ENCODE assay signal across 17 cellular contexts in the genomic region with DNA sequence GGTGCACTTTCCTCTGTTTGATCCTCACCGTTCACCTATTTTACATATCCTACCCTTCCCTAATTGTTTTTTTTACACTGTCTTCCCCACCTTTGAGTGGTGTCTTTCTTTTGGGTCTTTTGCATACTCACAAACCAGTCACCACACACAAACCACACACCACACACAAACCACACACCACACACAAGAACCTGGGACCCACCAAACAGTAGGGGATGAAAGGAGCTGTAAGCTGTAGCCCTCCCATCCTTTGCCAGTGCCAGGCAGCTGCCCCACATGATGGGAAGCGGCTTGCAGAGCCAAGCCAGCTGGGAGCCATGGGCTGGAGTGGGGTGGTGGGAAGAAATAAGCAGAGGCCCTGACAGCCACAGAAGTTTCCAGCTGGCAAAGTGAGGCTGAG. TPM values are rescaled to one million over a fixed set of nuclear protein-coding genes. Genes with fewer than 3 reads are reported as not detected.
A peak's percentile ranks its signal among the peaks of the same experiment; 100 is the strongest.
DNase-seq lines count a peak whose midpoint lies in the region; ATAC-seq, FAIRE-seq and TF ChIP-seq lines count a peak whose summit lies in the region.
"Had no signal": no experiment of that assay in that cellular context is flagged by ENCODE, and none has a peak within 500 bp of the region (broad histone marks: within the 10 kb centered on the region; RNA-seq: fewer than 3 reads in every experiment).

No MANE protein-coding gene starts in this region.

- H2BK5ac ChIP-seq in H1 (ENCODE audit: low read depth, low read length): no peak overlapping the region; the same call in 1 of the 2 replicates

- no peak overlapping the region for H2AK5ac ChIP-seq in H1 (ENCODE audit: low read depth, low read length)

- H3K23me2 ChIP-seq in H1 (ENCODE audit: low read depth, low read length): no peaks in the 10 kb centered on the region

- no peaks in the 10 kb centered on the region for H3K79me1 ChIP-seq in H1 (ENCODE audit: low read depth, low read length)

- H3K27ac ChIP-seq in H1 (ENCODE audit: low read depth, low read length) (no peak overlapping the region), mammary epithelial cell (ENCODE audit: insufficient read depth, low read depth, low read length) (no peak overlapping the region)
- H3K27ac ChIP-seq: 22Rv1 had no signal

- H4K91ac ChIP-seq in H1 (replicated peaks; ENCODE audit: insufficient read length, low read length): no peak overlapping the region

- no peak overlapping the region for H3K4ac ChIP-seq in H1 (replicated peaks; ENCODE audit: insufficient read length, low read depth, low read length)

- no peak overlapping the region for H3K4me2 ChIP-seq in H1 (ENCODE audit: insufficient read depth in 1 of 2, low read depth in 2 of 2, low read length in 2 of 2)
- H3K4me2 ChIP-seq in mammary epithelial cell (ENCODE audit: insufficient read depth, low read depth, low read length): no peak overlapping the region

- POLR2A ChIA-PET in H1 (lab: Charles Lee; ENCODE audit: partially characterized antibody): no interaction called here

- no peak for TF ChIP-seq EP300 in H1 (IDR thresholded peaks at IDR 0.05; ENCODE audit: borderline replicate concordance in 1 of 2, low read depth in 2 of 2, low read length in 2 of 2)

- H4K8ac ChIP-seq in H1 (ENCODE audit: extremely low read depth, insufficient read depth, low read length): no peak overlapping the region

- FAIRE-seq in H1 (lab: Jason Lieb, UNC): no peak
- FAIRE-seq: G401.6, GM19239, H54 had no signal

- H3K27me3 ChIP-seq in H1 (replicated peaks in 1 of 4; ENCODE audit: control insufficient read depth in 3 of 4, extremely low read depth in 1 of 4, insufficient read depth in 3 of 4, low read length in 3 of 4) (no peaks in the 10 kb centered on the region), mammary epithelial cell (ENCODE audit: insufficient read depth, low read length) (peaks cover 6% of the 10 kb centered on the region)

- H3K9me3 ChIP-seq in H1 (ENCODE audit: insufficient read depth in 2 of 2, low read depth in 1 of 2, low read length in 1 of 2) (peaks cover 22 to 23% of the 10 kb centered on the region in 2 experiments), mammary epithelial cell (replicated peaks; ENCODE audit: insufficient read depth, low read length) (no peaks in the 10 kb centered on the region), T-helper 17 cell (ENCODE audit: control insufficient read depth, low read length, poor library complexity, severe bottlenecking) (no peaks in the 10 kb centered on the region)

- DNase-seq in activated T-cell treated with anti-CD3 and anti-CD28 coated beads, Interleukin-2, amount 50 U/mL, for 72 hours: peak in 1 of 2 donors; percentile 1
- DNase-seq in activated T-cell treated with anti-CD3 and anti-CD28 coated beads, Interleukin-2, amount 50 U/mL, for 1 hour: no peak
- DNase-seq in Jurkat, Clone E6-1 (ENCODE audit: low read depth, low spot score): peak; percentile 24
- no peak for DNase-seq in H1 (ENCODE audit: low read depth in 1 of 2, low spot score in 2 of 2)
- DNase-seq in mammary epithelial cell: no peak
- DNase-seq in T-helper 17 cell: no peak
- DNase-seq: AML-193; C1 segment of cervical spinal cord; CD4-positive, alpha-beta T cell; DMS79; EL had no signal

- peaks cover 0 to 8% of the 10 kb centered on the region in 2 donors for H3K9me3 Mint-ChIP-seq in activated T-cell treated with anti-CD3 and anti-CD28 coated beads, Interleukin-2, amount 50 U/mL, for 72 hours
- H3K9me3 Mint-ChIP-seq: CD4-positive, alpha-beta T cell had no signal

- H3K4me3 Mint-ChIP-seq in activated T-cell treated with anti-CD3 and anti-CD28 coated beads, Interleukin-2, amount 50 U/mL, for 72 hours: no peak overlapping the region
- H3K4me3 Mint-ChIP-seq in T-helper 17 cell: no peak overlapping the region
- H3K4me3 Mint-ChIP-seq: CD4-positive, alpha-beta T cell had no signal

- H2BK120ac ChIP-seq in H1 (replicated peaks; ENCODE audit: low read depth, low read length): peak overlapping the region; percentile 20

- H3K27me3 Mint-ChIP-seq in activated T-cell treated with anti-CD3 and anti-CD28 coated beads, Interleukin-2, amount 50 U/mL, for 72 hours (ENCODE audit: low read depth): peaks cover 16% of the 10 kb centered on the region
- H3K27me3 Mint-ChIP-seq in T-helper 17 cell: peaks cover 29% of the 10 kb centered on the region

- H3K4me1 Mint-ChIP-seq in activated T-cell treated with anti-CD3 and anti-CD28 coated beads, Interleukin-2, amount 50 U/mL, for 72 hours (ENCODE audit: low read depth): peaks cover 13% of the 10 kb centered on the region
- H3K4me1 Mint-ChIP-seq in T-helper 17 cell: peaks cover 6% of the 10 kb centered on the region

- CTCF ChIA-PET in H1 (lab: Charles Lee; ENCODE audit: partially characterized antibody): interaction anchor here (0.8 to 1.5 kb wide), 5 partner anchors 8 to 155 kb away, joined by 3 to 6 read pairs (median 3); no protein-coding TSS in a partner anchor
- CTCF ChIA-PET in mammary epithelial cell (lab: Charles Lee; ENCODE audit: low non-redundant PET): no interaction called here

- dilution Hi-C loops in mammary epithelial cell (cut with HindIII; ENCODE audit: low sequenced_read_pairs): no loop called here

- WGBS in H1 (ENCODE audit: extremely low coverage in 1 of 2, insufficient coverage in 1 of 2, insufficient read length in 1 of 2, insufficient replicate concordance in 2 of 2, low coverage in 1 of 2, low lambda C conversion rate in 2 of 2, missing lambda C conversion rate in 1 of 2), 2 experiments: 93 to 100% methylated on average over 1 to 2 of the region's 2 CpGs
- 83% methylated on average over 2 of the region's 2 CpGs for WGBS in mammary epithelial cell (ENCODE audit: low coverage, missing lambda C conversion rate)

- TF ChIP-seq RAD21 in H1 (IDR thresholded peaks at IDR 0.05 in 1 of 2, conservative IDR thresholded peaks at IDR 0.05 in 1 of 2; ENCODE audit: low read depth in 2 of 2, low read length in 2 of 2): no peak

- H4K5ac ChIP-seq in H1 (ENCODE audit: insufficient read length, low read depth, low read length): no peak overlapping the region

- H3K9ac ChIP-seq in H1 (replicated peaks in 1 of 4; ENCODE audit: extremely low read depth in 1 of 4, low read depth in 3 of 4, low read length in 3 of 4): no peak overlapping the region
- no peak overlapping the region for H3K9ac ChIP-seq in mammary epithelial cell (ENCODE audit: insufficient read depth, low read length)

- no peak overlapping the region for H3K4me3 ChIP-seq in Jurkat, Clone E6-1 (ENCODE audit: low read length)
- H3K4me3 ChIP-seq in H1 (ENCODE audit: extremely low read depth in 1 of 4, insufficient read depth in 2 of 4, low read depth in 3 of 4, low read length in 4 of 4) (no peak overlapping the region), mammary epithelial cell (replicated peaks in 1 of 3; ENCODE audit: insufficient read depth in 1 of 3, low read depth in 2 of 3, low read length in 3 of 3) (no peak overlapping the region)

- peaks cover 0 to 9% (median 0%) of the 10 kb centered on the region in 4 experiments; a peak in 2 of 7 replicates for H3K4me1 ChIP-seq in H1 (replicated peaks in 1 of 4; ENCODE audit: control insufficient read depth in 3 of 4, insufficient read depth in 4 of 4, low read length in 3 of 4)
- no peaks in the 10 kb centered on the region for H3K4me1 ChIP-seq in mammary epithelial cell (ENCODE audit: insufficient read depth, low read length)

- H3K36me3 ChIP-seq in H1 (ENCODE audit: control insufficient read depth in 2 of 4, insufficient read depth in 4 of 4, low read length in 3 of 4) (peaks cover 0 to 6% (median 0%) of the 10 kb centered on the region in 4 experiments; a peak in 2 of 8 replicates), mammary epithelial cell (ENCODE audit: insufficient read depth, low read length) (no peaks in the 10 kb centered on the region)

- intact Hi-C loops in mammary epithelial cell (cut with micrococcal nuclease): no loop called here

- TF ChIP-seq POLR2A in H1 (IDR thresholded peaks at IDR 0.05; ENCODE audit: control extremely low read depth in 1 of 2, low read depth in 2 of 2, low read length in 2 of 2): no peak

- no peak overlapping the region for H3K18ac ChIP-seq in H1 (ENCODE audit: extremely low read depth, low read length)

- no peak overlapping the region; the same call in 1 of the 2 replicates for H2BK15ac ChIP-seq in H1 (ENCODE audit: low read length)

- no TSS peak for BruUV-seq in mammary epithelial cell (replicated peaks; lab: Mats Ljungman, UMichigan)

- H3K79me2 ChIP-seq in H1 (ENCODE audit: control insufficient read depth in 1 of 2, insufficient read depth in 2 of 2, low read length in 2 of 2) (no peaks in the 10 kb centered on the region), mammary epithelial cell (ENCODE audit: insufficient read depth, low read length) (no peaks in the 10 kb centered on the region)

- no peak overlapping the region for H3K14ac ChIP-seq in H1 (ENCODE audit: insufficient read length)

- H3K23ac ChIP-seq in H1 (ENCODE audit: insufficient read length): no peak overlapping the region

- no peak overlapping the region for H3K56ac ChIP-seq in H1 (replicated peaks; ENCODE audit: insufficient read length, low read depth, low read length)

- H2BK20ac ChIP-seq in H1 (ENCODE audit: low read length): 0 out of 2 replicates have a peak overlapping the region, but pooled peaks have one; percentile 27

- no peak overlapping the region for H2BK12ac ChIP-seq in H1 (ENCODE audit: low read depth, low read length)

- peaks cover 1 to 12% of the 10 kb centered on the region in 2 donors for H3K36me3 Mint-ChIP-seq in activated T-cell treated with anti-CD3 and anti-CD28 coated beads, Interleukin-2, amount 50 U/mL, for 72 hours (ENCODE audit: insufficient read depth in 2 of 2)
- no peaks in the 10 kb centered on the region for H3K36me3 Mint-ChIP-seq in T-helper 17 cell (ENCODE audit: low read depth)

- in situ Hi-C loops in mammary epithelial cell (cut with MboI; ENCODE audit: low sequenced_read_pairs in 2 of 2): no loop called here

- no peak overlapping the region for H2AFZ ChIP-seq in H1 (ENCODE audit: low read length)
- H2AFZ ChIP-seq in mammary epithelial cell (ENCODE audit: low read depth, low read length): no peak overlapping the region

- H4K20me1 ChIP-seq in H1 (replicated peaks in 1 of 2; ENCODE audit: control insufficient read depth in 1 of 2, insufficient read depth in 2 of 2, low read length in 2 of 2) (no peaks in the 10 kb centered on the region), mammary epithelial cell (ENCODE audit: insufficient read depth, low read length) (no peaks in the 10 kb centered on the region)

- H3K27ac Mint-ChIP-seq in activated T-cell treated with anti-CD3 and anti-CD28 coated beads, Interleukin-2, amount 50 U/mL, for 72 hours: peak overlapping the region; percentile 1
- no peak overlapping the region for H3K27ac Mint-ChIP-seq in T-helper 17 cell
- H3K27ac Mint-ChIP-seq: CD4-positive, alpha-beta T cell had no signal

- TF ChIP-seq CTCF in H1 (IDR thresholded peaks at IDR 0.05; ENCODE audit: control extremely low read depth in 1 of 3, insufficient read depth in 1 of 3, low read depth in 1 of 3, low read length in 3 of 3): no peak
- no peak for TF ChIP-seq CTCF in mammary epithelial cell (conservative IDR thresholded peaks at IDR 0.05 in 1 of 2, IDR thresholded peaks at IDR 0.05 in 1 of 2; ENCODE audit: extremely low read depth in 1 of 2, insufficient read depth in 1 of 2, low read depth in 1 of 2, low read length in 2 of 2)

- no peak for ATAC-seq in activated T-cell treated with anti-CD3 and anti-CD28 coated beads, Interleukin-2, amount 50 U/mL, for 72 hours (replicated peaks in 1 of 2)
- no peak for ATAC-seq in T-helper 17 cell
- ATAC-seq in HG02623 (IDR thresholded peaks at IDR 0.05; ENCODE audit: unreplicated experiment): no peak
- ATAC-seq in HG02610 (IDR thresholded peaks at IDR 0.05; ENCODE audit: unreplicated experiment): no peak

RNA-seq across cellular contexts. Expression of a gene that starts 38.9 kb away (rescaled TPM):
- total RNA-seq in activated T-cell treated with anti-CD3 and anti-CD28 coated beads, Interleukin-2, amount 50 U/mL, for 72 hours: 100 to 1,000 TPM; 109 to 140 TPM
- 42.6 TPM for polyA plus RNA-seq in Jurkat, Clone E6-1 (2012; ENCODE audit: insufficient read depth, insufficient read length)
- total RNA-seq in H1 (2021; fragmentation: NEBNext Ultra II Directional; extraction: Animal tissue kit (Norgen Biotek cat#: 25700)): 289 and 301 TPM in 2 replicates
- polyA plus RNA-seq in H1 (2011; rRNA removed): 45.8 and 53.6 TPM in 2 replicates
- polyA plus RNA-seq in H1 (2011; cell fraction: cytosol; rRNA removed): 93.5 TPM
- polyA plus RNA-seq in H1 (2011; cell fraction: nucleus; rRNA removed): 46.6 TPM
- polyA plus RNA-seq in H1 (2012, experiment 1 of 2): 133 to 180 TPM (median 152 TPM) in 4 replicates
- polyA plus RNA-seq in H1 (2012, experiment 2 of 2): 6.6 TPM
- polyA plus RNA-seq in H1 (2013, experiment 1 of 2): 107 TPM
- polyA plus RNA-seq in H1 (2013, experiment 2 of 2): 101 TPM
- polyA minus RNA-seq in H1 (2011; rRNA and poly(A)+ RNA removed): 106 and 121 TPM in 2 replicates
- polyA minus RNA-seq in H1 (2011; cell fraction: cytosol; rRNA and poly(A)+ RNA removed): 111 TPM
- polyA minus RNA-seq in H1 (2011; cell fraction: nucleus; rRNA and poly(A)+ RNA removed): 73.3 TPM
- 10 to 100 TPM; 25.2 to 63.8 TPM for total RNA-seq in mammary epithelial cell
- polyA plus RNA-seq in mammary epithelial cell: 23.8 TPM
- 70.6 TPM for polyA minus RNA-seq in mammary epithelial cell
- 10 to 100 TPM; 24.2 to 27.8 TPM for total RNA-seq in T-helper 17 cell
